Comparison of ENCODE assay signal across 8 cellular contexts in the genomic region with DNA sequence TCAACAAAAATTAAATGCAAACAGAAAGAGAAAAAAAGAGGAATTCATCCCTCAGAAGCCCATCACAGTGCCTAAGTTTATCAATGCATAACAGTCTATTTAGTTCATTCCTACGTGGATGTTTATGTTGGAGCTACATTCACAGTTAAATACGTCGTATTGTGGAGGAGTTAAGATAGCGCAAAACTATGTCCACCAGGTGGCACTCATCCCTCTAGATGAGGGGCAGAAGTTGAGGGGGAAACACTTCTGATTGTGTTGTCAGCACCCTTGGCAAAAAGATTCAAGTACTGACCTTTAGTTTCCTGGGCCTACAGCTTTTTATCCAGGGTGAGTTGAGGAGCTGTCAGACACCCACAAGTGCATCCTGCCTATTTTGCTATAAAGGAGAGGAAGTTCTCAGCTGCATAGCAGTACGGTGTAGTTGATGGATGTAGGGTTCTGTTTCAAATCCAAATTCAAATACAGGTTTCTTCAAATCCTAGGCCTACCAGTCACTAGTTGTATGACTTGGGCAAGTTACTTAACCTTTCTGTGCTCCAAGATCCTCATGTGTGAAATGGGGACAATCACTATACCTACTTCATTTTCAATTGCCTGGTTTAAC. TPM values are rescaled to one million over a fixed set of nuclear protein-coding genes. Genes with fewer than 3 reads are reported as not detected.
DNase-seq lines count a peak whose midpoint lies in the region; ATAC-seq, FAIRE-seq and TF ChIP-seq lines count a peak whose summit lies in the region.

No MANE protein-coding gene starts in this region.

- H2AFZ ChIP-seq in keratinocyte (ENCODE audit: control insufficient read depth, low read length): no peak overlapping the region

- no peak overlapping the region for H3K4me2 ChIP-seq in keratinocyte (ENCODE audit: control insufficient read depth, extremely low read depth, insufficient read depth, low read depth, low read length)

- H3K79me2 ChIP-seq in keratinocyte (ENCODE audit: control insufficient read depth, insufficient read depth, low read length): no peaks in the 10 kb centered on the region

- ATAC-seq in GM18868 (IDR thresholded peaks at IDR 0.05; ENCODE audit: unreplicated experiment): peak; percentile 52
- no peak for ATAC-seq in GM18505 (IDR thresholded peaks at IDR 0.05; ENCODE audit: unreplicated experiment)

- H3K4me1 ChIP-seq in HUES6 (ENCODE audit: control insufficient read depth, insufficient read depth, low read length) (peaks cover 14% of the 10 kb centered on the region), keratinocyte (ENCODE audit: control insufficient read depth, extremely low read depth, insufficient read depth, low read length) (peaks cover 49% of the 10 kb centered on the region)

- peak overlapping the region; percentile 51; the same call in 1 of the 2 replicates for H3K27ac ChIP-seq in HUES6 (ENCODE audit: low read depth, low read length)
- peak overlapping the region; percentile 71 for H3K27ac ChIP-seq in brain microvascular endothelial cell
- peak overlapping the region; percentile 75 for H3K27ac ChIP-seq in keratinocyte (ENCODE audit: control insufficient read depth, insufficient read depth, low read length)

- H3K9me1 ChIP-seq in keratinocyte (ENCODE audit: control insufficient read depth, extremely low read depth, insufficient read depth, low read length): no peaks in the 10 kb centered on the region

- no peak overlapping the region for H3K9ac ChIP-seq in HUES6 (ENCODE audit: low read length)
- H3K9ac ChIP-seq in keratinocyte (ENCODE audit: control insufficient read depth, extremely low read depth, insufficient read depth, low read length): peak overlapping the region; percentile 18

- TF ChIP-seq CTCF in brain microvascular endothelial cell (IDR thresholded peaks at IDR 0.05; ENCODE audit: low read depth, low read length, missing control alignments) (peak; percentile 82), keratinocyte (optimal IDR thresholded peaks at IDR 0.05 in 1 of 3, IDR thresholded peaks at IDR 0.05 in 1 of 3, conservative IDR thresholded peaks at IDR 0.05 in 1 of 3; ENCODE audit: extremely low read depth in 1 of 3, insufficient read depth in 2 of 3, low read length in 3 of 3) (peak; percentile 45 to 82 (median 67))

- H3K36me3 ChIP-seq in HUES6 (ENCODE audit: control insufficient read depth, insufficient read depth, low read length): no peaks in the 10 kb centered on the region
- no peaks in the 10 kb centered on the region for H3K36me3 ChIP-seq in brain microvascular endothelial cell (replicated peaks)
- no peaks in the 10 kb centered on the region for H3K36me3 ChIP-seq in keratinocyte (ENCODE audit: control insufficient read depth in 2 of 2, extremely low read depth in 1 of 2, insufficient read depth in 2 of 2, low read length in 2 of 2)

- dilution Hi-C loops in keratinocyte (cut with MboI; ENCODE audit: extremely low pct_ligation_motif_present, low sequenced_read_pairs): no loop called here

- H3K4me3 ChIP-seq in HUES6 (ENCODE audit: low read depth, low read length): no peak overlapping the region
- no peak overlapping the region for H3K4me3 ChIP-seq in brain microvascular endothelial cell (ENCODE audit: low read depth, low read length)
- no peak overlapping the region for H3K4me3 ChIP-seq in keratinocyte (ENCODE audit: control insufficient read depth in 2 of 3, extremely low read depth in 1 of 3, insufficient read depth in 2 of 3, low read depth in 1 of 3, low read length in 3 of 3)

- FAIRE-seq in keratinocyte (lab: Jason Lieb, UNC): peak; percentile 82

- peak; percentile 32 for DNase-seq in AG20443 (ENCODE audit: low spot score)
- DNase-seq in RKO (ENCODE audit: low spot score): peak; percentile 23
- DNase-seq in brain microvascular endothelial cell: peak; percentile 85
- no peak for DNase-seq in keratinocyte (ENCODE audit: low read depth, low spot score)
- DNase-seq in stimulated activated CD8-positive, alpha-beta memory T cell treated with anti-CD3 and anti-CD28 coated beads, Interleukin-15, amount 100 ng/mL, for 1 hour (ENCODE audit: low read depth): peak; percentile 19

- in situ Hi-C loops in brain microvascular endothelial cell (cut with HindIII; ENCODE audit: low pct_ligation_motif_present, low sequenced_read_pairs): no loop called here

- H3K27me3 ChIP-seq in HUES6 (ENCODE audit: control insufficient read depth, insufficient read depth, low read length): no peaks in the 10 kb centered on the region
- H3K27me3 ChIP-seq in brain microvascular endothelial cell (replicated peaks): no peaks in the 10 kb centered on the region
- no peaks in the 10 kb centered on the region for H3K27me3 ChIP-seq in keratinocyte (ENCODE audit: control insufficient read depth, extremely low read depth, insufficient read depth, low read length)

- H3K9me3 ChIP-seq in HUES6 (ENCODE audit: control insufficient read depth, insufficient read depth, low read depth, low read length): no peaks in the 10 kb centered on the region
- no peaks in the 10 kb centered on the region for H3K9me3 ChIP-seq in keratinocyte (ENCODE audit: control insufficient read depth, low read depth, low read length)

- H4K20me1 ChIP-seq in keratinocyte (ENCODE audit: control insufficient read depth, extremely low read depth, insufficient read depth, low read length): no peaks in the 10 kb centered on the region

- no peak for TF ChIP-seq POLR2A in GM18505 (IDR thresholded peaks at IDR 0.05; ENCODE audit: borderline replicate concordance, extremely low read depth, insufficient read depth, insufficient read length)

RNA-seq across cellular contexts. Expression of a gene that starts 26.8 kb away (rescaled TPM):
- 178 to 277 TPM (median 204 TPM) in 3 replicates for polyA plus RNA-seq in keratinocyte
- 98.6 TPM for polyA plus RNA-seq in keratinocyte (2011; ENCODE audit: low read depth)
- 119 and 264 TPM in 2 replicates for polyA plus RNA-seq in keratinocyte (2011; cell fraction: cytosol; rRNA removed)
- polyA plus RNA-seq in keratinocyte (2011; cell fraction: nucleus; rRNA removed): 200 and 258 TPM in 2 replicates
- 82.0 and 167 TPM in 2 replicates for polyA plus RNA-seq in keratinocyte (2012; ENCODE audit: low replicate concordance)
- polyA minus RNA-seq in keratinocyte: 89.3 to 345 TPM (median 245 TPM) in 3 replicates
- polyA minus RNA-seq in keratinocyte (2011; cell fraction: cytosol; rRNA and poly(A)+ RNA removed): 288 TPM
- 261 and 560 TPM in 2 replicates for polyA minus RNA-seq in keratinocyte (2011; cell fraction: nucleus; rRNA and poly(A)+ RNA removed)
